Comparison of ENCODE assay signal across 1 cellular context in genomic region chr3:165196577-165197561, GRCh38.
TF ChIP-seq lines count a peak whose summit lies in the region.

No MANE protein-coding gene starts in this region.

TF ChIP-seq in WTC11, 78 proteins besides CTCF, POLR2A, EP300 and RAD21 (continued from another document):
- TF ChIP-seq ZNF423 (CRISPR knock-in tag; IDR thresholded peaks at IDR 0.05) (no peak), HMGA2 (CRISPR knock-in tag; IDR thresholded peaks at IDR 0.05) (no peak), ATF1 (CRISPR knock-in tag; IDR thresholded peaks at IDR 0.05) (no peak), ZMAT4 (CRISPR knock-in tag; IDR thresholded peaks at IDR 0.05) (no peak), ATF3 (CRISPR knock-in tag; conservative IDR thresholded peaks at IDR 0.05) (no peak), ERG (CRISPR knock-in tag; IDR thresholded peaks at IDR 0.05) (no peak), CDX4 (CRISPR knock-in tag; IDR thresholded peaks at IDR 0.05; ENCODE audit: borderline replicate concordance) (no peak), E2F1 (CRISPR knock-in tag; IDR thresholded peaks at IDR 0.05) (no peak), GTF2I (CRISPR knock-in tag; conservative IDR thresholded peaks at IDR 0.05) (no peak), JUN (CRISPR knock-in tag; IDR thresholded peaks at IDR 0.05) (no peak), ZNF512 (CRISPR knock-in tag; IDR thresholded peaks at IDR 0.05; ENCODE audit: borderline replicate concordance) (no peak), TEAD4 (CRISPR knock-in tag; IDR thresholded peaks at IDR 0.05) (no peak)
